ENCODE assay signal across 19 cellular contexts in the genomic region with DNA sequence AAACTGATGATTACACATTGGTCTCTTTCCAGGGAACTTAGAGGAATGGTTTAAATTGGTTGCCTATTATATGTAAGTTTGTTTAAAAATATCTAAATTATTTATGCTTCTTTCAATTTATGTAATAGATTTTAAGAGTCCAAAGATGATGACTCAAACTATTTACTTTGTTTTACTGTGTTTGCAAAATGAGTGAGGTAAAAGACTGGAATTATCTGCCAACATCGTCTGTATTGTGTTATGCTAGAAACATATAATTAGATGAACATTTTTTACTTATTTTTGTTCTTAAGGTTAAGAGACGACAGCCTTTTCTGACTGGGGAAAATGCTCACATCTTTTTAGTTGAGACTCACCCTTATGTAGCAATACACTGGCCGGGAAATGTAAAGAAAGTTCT. TPM values are rescaled to one million over a fixed set of nuclear protein-coding genes. Genes with fewer than 3 reads are reported as not detected.
DNase-seq lines count a peak whose midpoint lies in the region; ATAC-seq, FAIRE-seq and TF ChIP-seq lines count a peak whose summit lies in the region.
"Had no signal": no experiment of that assay in that cellular context is flagged by ENCODE, and none has a peak within 500 bp of the region (broad histone marks: within the 10 kb centered on the region; RNA-seq: fewer than 3 reads in every experiment).

No MANE protein-coding gene starts in this region.

- H3K4me1 ChIP-seq in PC-3 (ENCODE audit: insufficient read depth, low read length) (peaks cover 12% of the 10 kb centered on the region), small intestine (ENCODE audit: control insufficient read depth in 2 of 2, insufficient read depth in 1 of 2, low read depth in 1 of 2, low read length in 1 of 2) (no peaks in the 10 kb centered on the region)

- H3F3A ChIP-seq in PC-3 (ENCODE audit: low read length, unreplicated experiment), result no peaks in the 10 kb centered on the region

- H4K20me1 ChIP-seq in PC-3 (ENCODE audit: low read length), result no peaks in the 10 kb centered on the region

- peak; percentile 4 for DNase-seq in DMS53 (lab: John Stamatoyannopoulos, UW)
- no peak for DNase-seq in DMS53 treated with DMSO at 0.1 percent for 48 hours (lab: John Stamatoyannopoulos, UW; ENCODE audit: unreplicated experiment)
- peak; percentile 69 for DNase-seq in PC-3
- DNase-seq in fibroblast of peridontal ligament (ENCODE audit: extremely low read depth), result peak; percentile 28
- DNase-seq in small intestine, result no peak
- no peak for DNase-seq in GM20000 (ENCODE audit: low spot score)
- no peak for DNase-seq in DMS153 (lab: John Stamatoyannopoulos, UW)
- DNase-seq: 8988T; ACHN; C1 segment of cervical spinal cord; CD4-positive, alpha-beta T cell; H7 had no signal

- H3K4me2 ChIP-seq in PC-3 (ENCODE audit: low read length), result peak overlapping the region; percentile 44; the same call in 1 of the 2 replicates
- H3K4me2 ChIP-seq: GM23338 had no signal

- WGBS in small intestine, 3 donors, result 60 to 64% (median 64%) methylated on average over 3 of the region's 3 CpGs

- TF ChIP-seq CTCF in PC-3 (conservative IDR thresholded peaks at IDR 0.05; ENCODE audit: low read depth, low read length) (no peak), GM20000 (IDR thresholded peaks at IDR 0.05; ENCODE audit: extremely low read depth, missing control alignments) (no peak)

- POLR2A ChIA-PET in PC-3 (lab: Charles Lee; ENCODE audit: unreplicated experiment), result no interaction called here

- FAIRE-seq in small intestine (lab: Jason Lieb, UNC), result peak; percentile 47
- FAIRE-seq: GM12878, GM18507 had no signal

- H3K36me3 ChIP-seq in PC-3 (ENCODE audit: low read depth, low read length) (no peaks in the 10 kb centered on the region), small intestine (ENCODE audit: control insufficient read depth in 2 of 2, insufficient read depth in 2 of 2, low read length in 2 of 2) (no peaks in the 10 kb centered on the region)

- peak overlapping the region; percentile 54 for H3K27ac ChIP-seq in PC-3 (ENCODE audit: low read length)
- H3K27ac ChIP-seq in small intestine (ENCODE audit: low read depth in 1 of 2, low read length in 1 of 2), result no peak overlapping the region

- H3K79me2 ChIP-seq in PC-3 (ENCODE audit: low read length), result no peaks in the 10 kb centered on the region

- intact Hi-C loops in PC-3 (cut with micrococcal nuclease), result no loop called here

- H3K9me2 ChIP-seq in PC-3 (replicated peaks; ENCODE audit: low read length), result no peaks in the 10 kb centered on the region

- H3K9me3 ChIP-seq in PC-3 (ENCODE audit: low read length), result no peaks in the 10 kb centered on the region
- no peaks in the 10 kb centered on the region for H3K9me3 ChIP-seq in small intestine (ENCODE audit: control insufficient read depth, low read depth)

- H2AFZ ChIP-seq in PC-3 (ENCODE audit: low read length), result no peak overlapping the region
- H2AFZ ChIP-seq: GM23338 had no signal

- CTCF ChIA-PET in PC-3 (lab: Charles Lee), result no interaction called here

- H3K27me3 ChIP-seq in PC-3 (ENCODE audit: low read length) (no peaks in the 10 kb centered on the region), small intestine (ENCODE audit: control insufficient read depth in 2 of 2, insufficient read depth in 2 of 2, low read length in 2 of 2) (no peaks in the 10 kb centered on the region)

- H3K4me3 ChIP-seq in PC-3 (ENCODE audit: low read length), result no peak overlapping the region
- H3K4me3 ChIP-seq in small intestine (ENCODE audit: low read depth in 1 of 2, low read length in 2 of 2), result no peak overlapping the region
- H3K4me3 ChIP-seq: GM12878, GM23338 had no signal

- ATAC-seq in PC-3 (peak; percentile 88), GM19463 (IDR thresholded peaks at IDR 0.05; ENCODE audit: unreplicated experiment) (no peak)
- ATAC-seq: GM12878, GM23338 had no signal

- H3K9ac ChIP-seq in PC-3 (ENCODE audit: low read length), result no peak overlapping the region

- BruUV-seq in PC-3 (replicated peaks; lab: Mats Ljungman, UMichigan), result no TSS peak

RNA-seq across cellular contexts. Expression of gene SYTL5, which starts 51.1 kb away (rescaled TPM):
- total RNA-seq in PC-3 (2014; rRNA removed), result 0.04 and 0.17 TPM in 2 replicates
- 1 to 10 TPM in 2 of 3 donors, under 1 TPM in 1; 0.76 to 4.9 (median 4.1) TPM for polyA plus RNA-seq in small intestine
- total RNA-seq: B cell; CD4-positive, alpha-beta T cell; G401 had no signal
- polyA plus RNA-seq: IgD-negative memory B cell had no signal

Comparison
In these comparisons a context has a peak if more than half of its experiments do, and no peak if none do; other contexts are left out.
1. DNase-seq: peak in DMS53 (single experiment), PC-3 (single experiment) and fibroblast of peridontal ligament (single experiment); none in DMS53 treated with DMSO at 0.1 percent for 48 hours (single experiment), small intestine (single experiment), GM20000 (single experiment) and DMS153 (single experiment).